In the genomic region with DNA sequence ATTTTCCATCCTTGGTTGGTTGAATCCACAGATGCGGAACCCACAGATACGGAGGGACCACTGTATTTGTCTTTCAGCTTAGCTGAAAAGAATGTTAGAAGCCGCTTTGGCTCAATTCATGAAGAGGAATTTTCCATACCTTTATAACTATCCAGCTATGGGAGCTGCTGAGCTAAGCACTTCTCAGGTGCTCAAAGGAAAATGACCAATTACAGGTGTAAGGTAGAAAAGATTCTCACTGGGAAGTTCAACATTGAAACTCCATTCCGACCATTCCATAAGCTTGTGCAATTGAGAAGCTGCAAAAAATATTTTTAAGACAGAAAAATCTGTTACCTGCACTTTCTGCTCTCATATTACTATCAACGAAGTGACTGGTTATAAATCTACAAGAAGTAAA, we compare ENCODE assay signal across 33 cellular contexts. TPM values are rescaled to one million over a fixed set of nuclear protein-coding genes. Genes with fewer than 3 reads are reported as not detected.
"Had no signal": no experiment of that assay in that cellular context is flagged by ENCODE, and none has a peak within 500 bp of the region (broad histone marks: within the 10 kb centered on the region; RNA-seq: fewer than 3 reads in every experiment).

No MANE protein-coding gene starts in this region.

- H2AFZ ChIP-seq: parathyroid adenoma had no signal

- H3K9me3 Mint-ChIP-seq: activated naive CD4-positive, alpha-beta T cell treated with anti-CD3 and anti-CD28 coated beads for 36 hours; activated naive CD8-positive, alpha-beta T cell treated with anti-CD3 and anti-CD28 coated beads, Interleukin-2, amount 10 ng/mL, durations not matched to agents 7 days and 5 days; activated T-helper 1 cell treated with anti-CD3 and anti-CD28 coated beads, Interleukin-12 subunit alpha, Interleukin-12 subunit beta, Interleukin-2, Interleukin-4 antibody, amounts not matched to agents 30 ng/mL and 10 ng/mL and 1 ng/mL, durations not matched to agents 14 hours and 24 hours and 36 hours; effector memory CD8-positive, alpha-beta T cell; stimulated activated naive B cell treated with anti-CD40 and anti-IgM and Interleukin-4, amounts not matched to agents 10 μg/mL and 1 μg/mL and 100 μg/mL, for 72 hours; T-helper 2 cell treated with Interferon-gamma antibody and Interleukin-4, amounts not matched to agents 5 μg/mL and 100 μg/mL, for 36 hours had no signal

- H3K27me3 ChIP-seq: ascending aorta, thyroid gland had no signal

- H3K4me3 ChIP-seq: colonic mucosa had no signal

- H3K36me3 ChIP-seq: ascending aorta, cardiac muscle cell, colonic mucosa, esophagus muscularis mucosa, heart left ventricle, stomach, thyroid gland, upper lobe of right lung had no signal

- H3K79me2 ChIP-seq: parathyroid adenoma had no signal

- ATAC-seq: activated CD4-positive, alpha-beta T cell treated with anti-CD3 and anti-CD28 coated beads for 36 hours; activated CD8-positive, alpha-beta T cell treated with anti-CD3 and anti-CD28 coated beads, Interleukin-2, amount 10 ng/mL, durations not matched to agents 7 days and 5 days; effector memory CD8-positive, alpha-beta T cell; foreskin keratinocyte; psoas muscle; stimulated activated naive B cell treated with anti-CD40 and anti-IgM and Interleukin-4, amounts not matched to agents 10 μg/mL and 1 μg/mL and 100 μg/mL, for 72 hours had no signal

- H3K4me1 ChIP-seq: ascending aorta, colonic mucosa, foreskin keratinocyte, parathyroid adenoma, psoas muscle, upper lobe of right lung had no signal

- H3K4me1 Mint-ChIP-seq: neural crest cell had no signal

- H3K9ac ChIP-seq: parathyroid adenoma had no signal

- H3K9me3 ChIP-seq: ascending aorta, colonic mucosa, esophagus muscularis mucosa, heart left ventricle, psoas muscle, stomach, thyroid gland, upper lobe of right lung had no signal

- H3K4me3 Mint-ChIP-seq: activated CD4-positive, alpha-beta T cell treated with anti-CD3 and anti-CD28 coated beads for 36 hours; activated CD8-positive, alpha-beta T cell treated with anti-CD3 and anti-CD28 coated beads, Interleukin-2, amount 10 ng/mL, durations not matched to agents 7 days and 5 days; activated naive CD4-positive, alpha-beta T cell treated with anti-CD3 and anti-CD28 coated beads for 36 hours; activated naive CD8-positive, alpha-beta T cell treated with anti-CD3 and anti-CD28 coated beads, Interleukin-2, amount 10 ng/mL, durations not matched to agents 7 days and 5 days; activated T-helper 1 cell treated with anti-CD3 and anti-CD28 coated beads, Interleukin-12 subunit alpha, Interleukin-12 subunit beta, Interleukin-2, Interleukin-4 antibody, amounts not matched to agents 30 ng/mL and 10 ng/mL and 1 ng/mL, durations not matched to agents 14 hours and 24 hours and 36 hours; effector memory CD8-positive, alpha-beta T cell; neural crest cell; T-helper 2 cell treated with Interferon-gamma antibody and Interleukin-4, amounts not matched to agents 5 μg/mL and 100 μg/mL, for 36 hours had no signal

- DNase-seq: activated CD4-positive, alpha-beta T cell treated with anti-CD3 and anti-CD28 coated beads for 36 hours; activated CD4-positive, CD25-positive, alpha-beta regulatory T cell; activated CD8-positive, alpha-beta T cell treated with anti-CD3 and anti-CD28 coated beads, Interleukin-2, amount 10 ng/mL, durations not matched to agents 7 days and 5 days; activated effector memory CD4-positive, alpha-beta T cell treated with anti-CD3 and anti-CD28 coated beads, Interleukin-2, amount 50 U/mL, for 16 hours; activated naive CD4-positive, alpha-beta T cell treated with anti-CD3 and anti-CD28 coated beads for 36 hours; activated naive CD8-positive, alpha-beta T cell treated with anti-CD3 and anti-CD28 coated beads, Interleukin-2, amount 10 ng/mL, durations not matched to agents 7 days and 5 days; cerebellar nuclear complex; colonic mucosa; effector memory CD8-positive, alpha-beta T cell; foreskin keratinocyte; heart left ventricle; left cardiac atrium; mammary epithelial cell; nucleus accumbens; psoas muscle; stimulated activated CD4-positive, alpha-beta T cell treated with anti-CD3 and anti-CD28 coated beads, Interleukin-15, amount 100 ng/mL, for 24 hours; stimulated activated CD4-positive, alpha-beta T cell treated with anti-CD3 and anti-CD28 coated beads, Interleukin-2, amount 100 ng/mL, for 24 hours; stimulated activated naive B cell treated with anti-CD40 and anti-IgM and Interleukin-4, amounts not matched to agents 10 μg/mL and 1 μg/mL and 100 μg/mL, for 72 hours; stomach; T-helper 1 cell; thyroid gland had no signal

- H3K36me3 Mint-ChIP-seq: activated naive CD8-positive, alpha-beta T cell treated with anti-CD3 and anti-CD28 coated beads, Interleukin-2, amount 10 ng/mL, durations not matched to agents 7 days and 5 days; brain; stimulated activated naive B cell treated with anti-CD40 and anti-IgM and Interleukin-4, amounts not matched to agents 10 μg/mL and 1 μg/mL and 100 μg/mL, for 72 hours had no signal

- H3K27ac ChIP-seq: ascending aorta, cardiac muscle cell, colonic mucosa, foreskin keratinocyte, heart left ventricle, parathyroid adenoma, psoas muscle, thyroid gland, upper lobe of right lung had no signal

- H3K27ac Mint-ChIP-seq: activated CD4-positive, alpha-beta T cell treated with anti-CD3 and anti-CD28 coated beads for 36 hours; activated CD8-positive, alpha-beta T cell treated with anti-CD3 and anti-CD28 coated beads, Interleukin-2, amount 10 ng/mL, durations not matched to agents 7 days and 5 days; activated naive CD4-positive, alpha-beta T cell treated with anti-CD3 and anti-CD28 coated beads for 36 hours; activated naive CD8-positive, alpha-beta T cell treated with anti-CD3 and anti-CD28 coated beads, Interleukin-2, amount 10 ng/mL, durations not matched to agents 7 days and 5 days; activated T-helper 1 cell treated with anti-CD3 and anti-CD28 coated beads, Interleukin-12 subunit alpha, Interleukin-12 subunit beta, Interleukin-2, Interleukin-4 antibody, amounts not matched to agents 30 ng/mL and 10 ng/mL and 1 ng/mL, durations not matched to agents 14 hours and 24 hours and 36 hours; brain; effector memory CD8-positive, alpha-beta T cell; stimulated activated naive B cell treated with anti-CD40 and anti-IgM and Interleukin-4, amounts not matched to agents 10 μg/mL and 1 μg/mL and 100 μg/mL, for 72 hours; T-helper 2 cell treated with Interferon-gamma antibody and Interleukin-4, amounts not matched to agents 5 μg/mL and 100 μg/mL, for 36 hours had no signal

RNA-seq across cellular contexts. Expression of gene AHSP, which starts 2.7 kb away (rescaled TPM):
- total RNA-seq: activated CD4-positive, alpha-beta T cell treated with anti-CD3 and anti-CD28 coated beads for 36 hours; activated CD8-positive, alpha-beta T cell treated with anti-CD3 and anti-CD28 coated beads, Interleukin-2, amount 10 ng/mL, durations not matched to agents 7 days and 5 days; activated naive CD4-positive, alpha-beta T cell treated with anti-CD3 and anti-CD28 coated beads for 36 hours; activated naive CD8-positive, alpha-beta T cell treated with anti-CD3 and anti-CD28 coated beads, Interleukin-2, amount 10 ng/mL, durations not matched to agents 7 days and 5 days; activated T-helper 1 cell treated with anti-CD3 and anti-CD28 coated beads, Interleukin-12 subunit alpha, Interleukin-12 subunit beta, Interleukin-2, Interleukin-4 antibody, amounts not matched to agents 30 ng/mL and 10 ng/mL and 1 ng/mL, durations not matched to agents 14 hours and 24 hours and 36 hours; ascending aorta; cardiac muscle cell; colonic mucosa; endothelial cell of umbilical vein; foreskin keratinocyte; left cardiac atrium; mammary epithelial cell; mucosa of gallbladder; neural crest cell; thyroid gland; upper lobe of right lung had no signal
- polyA plus RNA-seq: cardiac muscle cell, endothelial cell of umbilical vein, foreskin keratinocyte, heart left ventricle, keratinocyte, mammary epithelial cell, psoas muscle, stomach had no signal

RNA-seq across cellular contexts. Expression of gene SLC5A2, which starts 47.5 kb away (rescaled TPM):
- total RNA-seq: activated naive CD4-positive, alpha-beta T cell treated with anti-CD3 and anti-CD28 coated beads for 36 hours; activated T-helper 1 cell treated with anti-CD3 and anti-CD28 coated beads, Interleukin-12 subunit alpha, Interleukin-12 subunit beta, Interleukin-2, Interleukin-4 antibody, amounts not matched to agents 30 ng/mL and 10 ng/mL and 1 ng/mL, durations not matched to agents 14 hours and 24 hours and 36 hours; endothelial cell of umbilical vein; heart left ventricle; left cardiac atrium; neural crest cell; psoas muscle; stomach had no signal
- polyA plus RNA-seq: keratinocyte had no signal
